Comparison of ENCODE assay signal across 26 cellular contexts in the genomic region with DNA sequence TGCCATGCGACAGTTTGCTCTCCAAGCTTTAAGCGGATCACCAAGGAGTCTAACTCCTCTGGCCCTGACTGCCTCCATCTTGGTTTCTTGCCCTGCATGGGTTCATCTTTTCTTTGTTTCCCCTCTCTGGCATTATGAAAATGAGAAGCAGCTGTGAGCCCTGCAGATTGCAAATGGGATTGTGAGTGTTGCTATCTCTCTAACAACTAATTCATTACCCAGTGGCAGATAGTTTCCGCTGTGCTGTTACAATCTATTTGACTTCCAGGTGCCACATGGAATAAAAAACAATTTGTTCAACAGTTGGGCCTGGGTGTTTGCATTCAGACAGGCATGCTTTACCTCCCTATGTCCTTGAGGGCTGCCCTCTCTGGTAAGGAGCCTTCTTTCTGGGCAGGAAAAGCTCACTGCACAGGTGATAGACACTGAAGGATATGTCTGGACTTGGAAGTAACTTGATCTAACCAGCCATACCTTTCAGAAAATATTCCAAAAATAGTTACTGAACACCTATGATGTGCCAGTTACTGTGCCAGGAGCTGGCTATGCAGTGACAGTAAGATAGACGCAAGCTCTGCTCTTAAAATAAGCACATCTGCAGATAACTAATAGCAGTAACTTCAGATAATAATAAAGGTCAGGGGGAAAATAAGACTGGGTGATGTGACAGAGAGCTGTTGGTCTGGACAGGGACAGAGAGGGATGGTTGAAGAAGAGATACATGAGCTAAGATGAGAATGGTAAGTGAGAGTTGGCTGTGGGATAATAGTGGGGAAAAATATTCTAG.
"Had no signal": no experiment of that assay in that cellular context is flagged by ENCODE, and none has a peak within 500 bp of the region (broad histone marks: within the 10 kb centered on the region; RNA-seq: fewer than 3 reads in every experiment).

No MANE protein-coding gene starts in this region.

- ATAC-seq: activated CD4-positive, CD25-positive, alpha-beta regulatory T cell treated with anti-CD3 and anti-CD28 coated beads, Interleukin-2, amount 50 U/mL, for 24 hours; activated CD8-positive, alpha-beta memory T cell treated with anti-CD3 and anti-CD28 coated beads, Interleukin-2, amount 10 ng/mL, durations not matched to agents 7 days and 5 days; activated CD8-positive, alpha-beta T cell treated with anti-CD3 and anti-CD28 coated beads, Interleukin-2, amount 10 ng/mL, durations not matched to agents 7 days and 5 days; activated naive CD8-positive, alpha-beta T cell treated with anti-CD3 and anti-CD28 coated beads, Interleukin-2, amount 50 U/mL, for 24 hours; body of pancreas; T-helper 17 cell had no signal

- DNase-seq: activated B cell treated with CpG ODN at 0.5 μM for 24 hours; activated CD4-positive, alpha-beta memory T cell treated with anti-CD3 and anti-CD28 coated beads for 36 hours; activated CD4-positive, alpha-beta T cell treated with anti-CD3 and anti-CD28 coated beads for 48 hours; activated CD8-positive, alpha-beta memory T cell treated with anti-CD3 and anti-CD28 coated beads, Interleukin-2, amount 10 ng/mL, durations not matched to agents 7 days and 5 days; activated CD8-positive, alpha-beta memory T cell treated with anti-CD3 and anti-CD28 coated beads, Interleukin-2, amount 50 U/mL, for 4 hours; activated CD8-positive, alpha-beta T cell treated with anti-CD3 and anti-CD28 coated beads, Interleukin-2, amount 10 ng/mL, durations not matched to agents 7 days and 5 days; activated effector memory CD4-positive, alpha-beta T cell treated with anti-CD3 and anti-CD28 coated beads, Interleukin-2, amount 50 U/mL, for 16 hours; activated naive CD4-positive, alpha-beta T cell treated with anti-CD3 and anti-CD28 coated beads for 36 hours; activated naive CD8-positive, alpha-beta T cell treated with anti-CD3 and anti-CD28 coated beads for 36 hours; activated naive CD8-positive, alpha-beta T cell treated with anti-CD3 and anti-CD28 coated beads, Interleukin-2, amount 50 U/mL, for 24 hours; activated T-cell treated with anti-CD3 and anti-CD28 coated beads, Interleukin-2, amount 50 U/mL, for 1 hour; activated T-cell treated with anti-CD3 and anti-CD28 coated beads, Interleukin-2, amount 50 U/mL, for 48 hours; adrenal gland; amygdala; aorta; body of pancreas; central memory CD4-positive, alpha-beta T cell; cerebellar nuclear complex; colonic mucosa; effector CD8-positive, alpha-beta T cell; foreskin fibroblast; head of caudate nucleus; T-helper 17 cell; T1000; WERI-Rb-1 had no signal
